ENCODE assay signal across 21 cellular contexts in genomic region chr5:132996307-132996706, GRCh38. TPM values are rescaled to one million over a fixed set of nuclear protein-coding genes. Genes with fewer than 3 reads are reported as not detected.
DNase-seq lines count a peak whose midpoint lies in the region; ATAC-seq and TF ChIP-seq lines count a peak whose summit lies in the region.
"Had no signal": no experiment of that assay in that cellular context is flagged by ENCODE, and none has a peak within 500 bp of the region (broad histone marks: within the 10 kb centered on the region; RNA-seq: fewer than 3 reads in every experiment).

No MANE protein-coding gene starts in this region.

- H3K27ac Mint-ChIP-seq in chondrocyte (ENCODE audit: unreplicated experiment) (peak overlapping the region; percentile 45), type B pancreatic cell (no peak overlapping the region)
- H3K27ac Mint-ChIP-seq in stimulated activated effector memory CD8-positive, alpha-beta T cell treated with anti-CD3 and anti-CD28 coated beads, Interleukin-12 subunit alpha, Interleukin-12 subunit beta, amount 100 ng/mL, for 72 hours: peak overlapping the region; percentile 67
- H3K27ac Mint-ChIP-seq: B cell; CD8-positive, alpha-beta T cell; HFFc6 had no signal

- intact Hi-C loops in Right ventricle myocardium superior (cut with DNase I): no loop called here
- intact Hi-C loops in cardiac septum (cut with DNase I): no loop called here
- intact Hi-C loops in left ventricle myocardium inferior (cut with micrococcal nuclease): no loop called here
- intact Hi-C loops in Right ventricle myocardium inferior (cut with DNase I): no loop called here

- H3K4me3 ChIP-seq in left ventricle myocardium inferior: no peak overlapping the region
- H3K4me3 ChIP-seq: BLaER1, HAP-1 had no signal

- H3K4me3 Mint-ChIP-seq in chondrocyte (ENCODE audit: unreplicated experiment) (no peak overlapping the region), type B pancreatic cell (no peak overlapping the region)
- no peak overlapping the region for H3K4me3 Mint-ChIP-seq in stimulated activated effector memory CD8-positive, alpha-beta T cell treated with anti-CD3 and anti-CD28 coated beads, Interleukin-12 subunit alpha, Interleukin-12 subunit beta, amount 100 ng/mL, for 72 hours
- H3K4me3 Mint-ChIP-seq: B cell; CD4-positive, CD25-positive, alpha-beta regulatory T cell; CD8-positive, alpha-beta T cell; HFFc6 had no signal

- H3K9me3 Mint-ChIP-seq in chondrocyte (ENCODE audit: low read depth): no peaks in the 10 kb centered on the region
- H3K9me3 Mint-ChIP-seq in stimulated activated effector memory CD8-positive, alpha-beta T cell treated with anti-CD3 and anti-CD28 coated beads, Interleukin-12 subunit alpha, Interleukin-12 subunit beta, amount 100 ng/mL, for 72 hours: no peaks in the 10 kb centered on the region
- no peaks in the 10 kb centered on the region for H3K9me3 Mint-ChIP-seq in type B pancreatic cell
- H3K9me3 Mint-ChIP-seq: CD4-positive, CD25-positive, alpha-beta regulatory T cell; CD8-positive, alpha-beta T cell; HFFc6 had no signal

- no peaks in the 10 kb centered on the region for H3K9me3 ChIP-seq in left ventricle myocardium inferior (replicated peaks)
- H3K9me3 ChIP-seq: BLaER1, Caco-2, HAP-1 had no signal

- peaks cover 28% of the 10 kb centered on the region for H3K4me1 Mint-ChIP-seq in chondrocyte (ENCODE audit: low read depth)
- H3K4me1 Mint-ChIP-seq in stimulated activated effector memory CD8-positive, alpha-beta T cell treated with anti-CD3 and anti-CD28 coated beads, Interleukin-12 subunit alpha, Interleukin-12 subunit beta, amount 100 ng/mL, for 72 hours: no peaks in the 10 kb centered on the region
- no peaks in the 10 kb centered on the region for H3K4me1 Mint-ChIP-seq in type B pancreatic cell (ENCODE audit: unreplicated experiment)
- H3K4me1 Mint-ChIP-seq: B cell had no signal

- TF ChIP-seq CTCF in left ventricle myocardium inferior (IDR thresholded peaks at IDR 0.05; ENCODE audit: borderline replicate concordance) (no peak), chondrocyte (IDR thresholded peaks at IDR 0.05) (no peak), type B pancreatic cell (conservative IDR thresholded peaks at IDR 0.05) (no peak)

- DNase-seq in Right ventricle myocardium superior: no peak
- no peak for DNase-seq in cardiac septum (ENCODE audit: low spot score)
- no peak for DNase-seq in left ventricle myocardium inferior
- no peak for DNase-seq in Right ventricle myocardium inferior (ENCODE audit: missing footprints)
- no peak for DNase-seq in chondrocyte (ENCODE audit: low spot score)
- no peak for DNase-seq in stimulated activated effector memory CD8-positive, alpha-beta T cell treated with anti-CD3 and anti-CD28 coated beads, Interleukin-12 subunit alpha, Interleukin-12 subunit beta, amount 100 ng/mL, for 72 hours (ENCODE audit: low spot score in 2 of 2)
- no peak for DNase-seq in DMS79 treated with DMSO at 0.1 percent for 48 hours (lab: John Stamatoyannopoulos, UW)
- DNase-seq in type B pancreatic cell (ENCODE audit: extremely low spot score, unreplicated experiment): no peak
- DNase-seq: Caco-2; CD4-positive, CD25-positive, alpha-beta regulatory T cell; CD8-positive, alpha-beta T cell; DMS 273 treated with DMSO at 0.1 percent for 48 hours; DMS79; GF-D8; GOT3; HFFc6 had no signal

- H3K27ac ChIP-seq in left ventricle myocardium inferior (replicated peaks): peak overlapping the region; percentile 16
- H3K27ac ChIP-seq: 22Rv1, BLaER1, C4-2B had no signal

- H3K27me3 Mint-ChIP-seq in chondrocyte (ENCODE audit: low read depth): no peaks in the 10 kb centered on the region
- H3K27me3 Mint-ChIP-seq in type B pancreatic cell: no peaks in the 10 kb centered on the region
- H3K27me3 Mint-ChIP-seq: B cell; CD4-positive, CD25-positive, alpha-beta regulatory T cell had no signal

- ATAC-seq in Right ventricle myocardium superior (ENCODE audit: poor library complexity): peak; percentile 54
- no peak for ATAC-seq in Right ventricle myocardium inferior
- no peak for ATAC-seq in stimulated activated effector memory CD8-positive, alpha-beta T cell treated with anti-CD3 and anti-CD28 coated beads, Interleukin-12 subunit alpha, Interleukin-12 subunit beta, amount 100 ng/mL, for 72 hours
- ATAC-seq: CD8-positive, alpha-beta T cell had no signal

- peaks cover 4% of the 10 kb centered on the region for H3K36me3 Mint-ChIP-seq in chondrocyte (ENCODE audit: low read depth)
- peaks cover 17% of the 10 kb centered on the region for H3K36me3 Mint-ChIP-seq in stimulated activated effector memory CD8-positive, alpha-beta T cell treated with anti-CD3 and anti-CD28 coated beads, Interleukin-12 subunit alpha, Interleukin-12 subunit beta, amount 100 ng/mL, for 72 hours
- no peaks in the 10 kb centered on the region for H3K36me3 Mint-ChIP-seq in type B pancreatic cell

- no peaks in the 10 kb centered on the region for H3K27me3 ChIP-seq in left ventricle myocardium inferior (ENCODE audit: low read depth)
- H3K27me3 ChIP-seq: BLaER1 had no signal

- H3K36me3 ChIP-seq in left ventricle myocardium inferior: no peaks in the 10 kb centered on the region

- peaks cover 40% of the 10 kb centered on the region for H3K4me1 ChIP-seq in left ventricle myocardium inferior
- H3K4me1 ChIP-seq: BLaER1, HAP-1 had no signal

RNA-seq across cellular contexts. Expression of gene ZCCHC10, which starts 30.0 kb away (rescaled TPM):
- total RNA-seq in Right ventricle myocardium superior: 14.7 TPM
- total RNA-seq in cardiac septum: 19.9 TPM
- 18.7 TPM for total RNA-seq in left ventricle myocardium inferior
- total RNA-seq in Right ventricle myocardium inferior: 18.4 TPM
- 19.8 to 21.9 TPM (median 19.9 TPM) in 3 replicates for total RNA-seq in chondrocyte
- total RNA-seq in type B pancreatic cell (ENCODE audit: low replicate concordance): 22.1 and 23.1 TPM in 2 replicates

RNA-seq across cellular contexts. Expression of gene AFF4, which starts 32.9 kb away (rescaled TPM):
- 26.8 TPM for total RNA-seq in Right ventricle myocardium superior
- total RNA-seq in cardiac septum: 59.1 TPM
- total RNA-seq in left ventricle myocardium inferior: 32.1 TPM
- total RNA-seq in Right ventricle myocardium inferior: 29.2 TPM
- total RNA-seq in chondrocyte: 104 to 128 TPM (median 122 TPM) in 3 replicates
- total RNA-seq in type B pancreatic cell (ENCODE audit: low replicate concordance): 69.9 and 78.1 TPM in 2 replicates

RNA-seq across cellular contexts. Expression of gene HSPA4, which starts 55.5 kb away (rescaled TPM):
- 68.8 TPM for total RNA-seq in Right ventricle myocardium superior
- total RNA-seq in cardiac septum: 142 TPM
- total RNA-seq in left ventricle myocardium inferior: 80.2 TPM
- 77.4 TPM for total RNA-seq in Right ventricle myocardium inferior
- 112 to 117 TPM (median 112 TPM) in 3 replicates for total RNA-seq in chondrocyte
- total RNA-seq in type B pancreatic cell (ENCODE audit: low replicate concordance): 134 and 140 TPM in 2 replicates
